In the genomic region with DNA sequence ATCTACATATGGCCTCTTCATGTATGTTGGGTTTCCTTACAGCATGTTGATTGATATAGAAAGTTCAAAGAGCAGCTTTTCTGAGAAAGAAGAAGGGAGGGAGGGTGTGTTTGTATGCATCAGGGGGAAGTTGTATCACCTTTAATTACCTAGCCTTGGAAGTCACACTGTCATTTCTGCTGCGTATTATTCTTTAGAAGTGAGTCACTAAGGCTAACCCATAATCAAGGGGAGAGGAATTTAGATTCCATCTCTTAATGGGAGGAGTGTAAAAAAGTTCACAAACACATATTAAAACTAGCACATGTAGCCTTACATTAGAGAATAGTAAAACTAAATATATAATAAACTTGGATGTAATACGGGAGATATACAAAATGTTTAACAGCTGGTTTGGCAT, we compare ENCODE assay signal across 1 cellular context.
TF ChIP-seq lines count a peak whose summit lies in the region.

No MANE protein-coding gene starts in this region.

TF ChIP-seq in A549, 52 proteins besides CTCF, POLR2A, EP300 and RAD21 (continued from another document):
- TF ChIP-seq HOXB5 (CRISPR knock-in tag; IDR thresholded peaks at IDR 0.05) (no peak), NPAS2 (CRISPR knock-in tag; IDR thresholded peaks at IDR 0.05; ENCODE audit: borderline replicate concordance) (no peak), KDM5A (IDR thresholded peaks at IDR 0.05) (no peak), ZNF302 (CRISPR knock-in tag; IDR thresholded peaks at IDR 0.05) (no peak), HEYL (CRISPR knock-in tag; IDR thresholded peaks at IDR 0.05) (no peak), NR3C1 (IDR thresholded peaks at IDR 0.05) (no peak), NFE2L2 (conservative IDR thresholded peaks at IDR 0.05; ENCODE audit: low read length) (no peak), CBX2 (IDR thresholded peaks at IDR 0.05; ENCODE audit: borderline replicate concordance, low read depth) (no peak), TFCP2L1 (CRISPR knock-in tag; IDR thresholded peaks at IDR 0.05) (no peak), RCOR1 (IDR thresholded peaks at IDR 0.05; ENCODE audit: low read depth, low read length) (no peak)
- TF ChIP-seq, protein P1, sequence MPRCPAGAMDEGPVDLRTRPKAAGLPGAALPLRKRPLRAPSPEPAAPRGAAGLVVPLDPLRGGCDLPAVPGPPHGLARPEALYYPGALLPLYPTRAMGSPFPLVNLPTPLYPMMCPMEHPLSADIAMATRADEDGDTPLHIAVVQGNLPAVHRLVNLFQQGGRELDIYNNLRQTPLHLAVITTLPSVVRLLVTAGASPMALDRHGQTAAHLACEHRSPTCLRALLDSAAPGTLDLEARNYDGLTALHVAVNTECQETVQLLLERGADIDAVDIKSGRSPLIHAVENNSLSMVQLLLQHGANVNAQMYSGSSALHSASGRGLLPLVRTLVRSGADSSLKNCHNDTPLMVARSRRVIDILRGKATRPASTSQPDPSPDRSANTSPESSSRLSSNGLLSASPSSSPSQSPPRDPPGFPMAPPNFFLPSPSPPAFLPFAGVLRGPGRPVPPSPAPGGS (IDR thresholded peaks at IDR 0.05), result no peak
- TF ChIP-seq, protein P2, sequence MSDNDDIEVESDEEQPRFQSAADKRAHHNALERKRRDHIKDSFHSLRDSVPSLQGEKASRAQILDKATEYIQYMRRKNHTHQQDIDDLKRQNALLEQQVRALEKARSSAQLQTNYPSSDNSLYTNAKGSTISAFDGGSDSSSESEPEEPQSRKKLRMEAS (IDR thresholded peaks at IDR 0.05), result no peak
- TF ChIP-seq, protein P3, sequence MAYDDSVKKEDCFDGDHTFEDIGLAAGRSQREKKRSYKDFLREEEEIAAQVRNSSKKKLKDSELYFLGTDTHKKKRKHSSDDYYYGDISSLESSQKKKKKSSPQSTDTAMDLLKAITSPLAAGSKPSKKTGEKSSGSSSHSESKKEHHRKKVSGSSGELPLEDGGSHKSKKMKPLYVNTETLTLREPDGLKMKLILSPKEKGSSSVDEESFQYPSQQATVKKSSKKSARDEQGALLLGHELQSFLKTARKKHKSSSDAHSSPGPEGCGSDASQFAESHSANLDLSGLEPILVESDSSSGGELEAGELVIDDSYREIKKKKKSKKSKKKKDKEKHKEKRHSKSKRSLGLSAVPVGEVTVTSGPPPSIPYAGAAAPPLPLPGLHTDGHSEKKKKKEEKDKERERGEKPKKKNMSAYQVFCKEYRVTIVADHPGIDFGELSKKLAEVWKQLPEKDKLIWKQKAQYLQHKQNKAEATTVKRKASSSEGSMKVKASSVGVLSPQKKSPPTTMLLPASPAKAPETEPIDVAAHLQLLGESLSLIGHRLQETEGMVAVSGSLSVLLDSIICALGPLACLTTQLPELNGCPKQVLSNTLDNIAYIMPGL (CRISPR knock-in tag; IDR thresholded peaks at IDR 0.05; ENCODE audit: borderline replicate concordance), result no peak
- TF ChIP-seq, protein P4, sequence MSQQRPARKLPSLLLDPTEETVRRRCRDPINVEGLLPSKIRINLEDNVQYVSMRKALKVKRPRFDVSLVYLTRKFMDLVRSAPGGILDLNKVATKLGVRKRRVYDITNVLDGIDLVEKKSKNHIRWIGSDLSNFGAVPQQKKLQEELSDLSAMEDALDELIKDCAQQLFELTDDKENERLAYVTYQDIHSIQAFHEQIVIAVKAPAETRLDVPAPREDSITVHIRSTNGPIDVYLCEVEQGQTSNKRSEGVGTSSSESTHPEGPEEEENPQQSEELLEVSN (IDR thresholded peaks at IDR 0.05; ENCODE audit: borderline replicate concordance, low read depth), result no peak
